In genomic region chr13:36879218-36879938, GRCh38 we compare ENCODE assay signal across 23 cellular contexts. TPM values are rescaled to one million over a fixed set of nuclear protein-coding genes. Genes with fewer than 3 reads are reported as not detected.
"Had no signal": no experiment of that assay in that cellular context is flagged by ENCODE, and none has a peak within 500 bp of the region (broad histone marks: within the 10 kb centered on the region; RNA-seq: fewer than 3 reads in every experiment).

No MANE protein-coding gene starts in this region.

- DNase-seq: effector memory CD4-positive, alpha-beta T cell; gastrocnemius medialis; heart right ventricle; hypothalamus; mesenchymal stem cell; midbrain; psoas muscle; retina; sigmoid colon; stimulated activated CD4-positive, alpha-beta T cell treated with anti-CD3 and anti-CD28 coated beads, Interleukin-2, amount 100 ng/mL, for 24 hours; stimulated activated CD4-positive, alpha-beta T cell treated with anti-CD3 and anti-CD28 coated beads, Interleukin-4, amount 100 ng/mL, for 4 hours; stimulated activated naive CD4-positive, alpha-beta T cell; stomach; substantia nigra; uterus had no signal

- H3K27ac ChIP-seq: gastrocnemius medialis, heart right ventricle, neural progenitor cell, parathyroid adenoma, psoas muscle, sigmoid colon, skin epidermis, stomach, thoracic aorta, uterus had no signal

- H3K27me3 ChIP-seq: gastrocnemius medialis, heart right ventricle, neural progenitor cell, sigmoid colon, stomach, uterus had no signal

- H3K9ac ChIP-seq: neural progenitor cell, parathyroid adenoma had no signal

- H3K9me3 Mint-ChIP-seq: natural killer cell treated with Interleukin-12 subunit alpha and Interleukin-12 subunit beta and Interleukin-15 and Interleukin-18, amount 100 ng/mL, for 72 hours; neural progenitor cell had no signal

- H3K27ac Mint-ChIP-seq: natural killer cell treated with Interleukin-12 subunit alpha and Interleukin-12 subunit beta and Interleukin-15 and Interleukin-18, amount 100 ng/mL, for 72 hours; neural progenitor cell had no signal

- H3K36me3 Mint-ChIP-seq: natural killer cell treated with Interleukin-12 subunit alpha and Interleukin-12 subunit beta and Interleukin-15 and Interleukin-18, amount 100 ng/mL, for 72 hours had no signal

- H3K4me2 ChIP-seq: neural progenitor cell had no signal

- H3K36me3 ChIP-seq: neural progenitor cell, uterus had no signal

- H3K4me3 ChIP-seq: gastrocnemius medialis, heart right ventricle, lung, neural progenitor cell, psoas muscle, sigmoid colon, skin epidermis, stomach, thoracic aorta, uterus had no signal

- H2AFZ ChIP-seq: neural progenitor cell, parathyroid adenoma had no signal

- ATAC-seq: esophagus mucosa; gastrocnemius medialis; heart right ventricle; left lobe of liver; natural killer cell treated with Interleukin-12 subunit alpha and Interleukin-12 subunit beta and Interleukin-15 and Interleukin-18, amount 100 ng/mL, for 72 hours; psoas muscle had no signal

- H3K9me3 ChIP-seq: gastrocnemius medialis, heart right ventricle, psoas muscle, sigmoid colon, stomach, thoracic aorta, uterus had no signal

- H3K4me3 Mint-ChIP-seq: natural killer cell treated with Interleukin-12 subunit alpha and Interleukin-12 subunit beta and Interleukin-15 and Interleukin-18, amount 100 ng/mL, for 72 hours; neural progenitor cell had no signal

- H3K4me1 ChIP-seq: parathyroid adenoma, uterus had no signal

- H3K79me2 ChIP-seq: parathyroid adenoma had no signal

RNA-seq across cellular contexts. Expression of gene SMAD9, which starts 40.7 kb away (rescaled TPM):
- total RNA-seq: natural killer cell treated with Interleukin-12 subunit alpha and Interleukin-12 subunit beta and Interleukin-15 and Interleukin-18, amount 100 ng/mL, for 72 hours had no signal
